Comparison of ENCODE assay signal across 25 cellular contexts in the genomic region with DNA sequence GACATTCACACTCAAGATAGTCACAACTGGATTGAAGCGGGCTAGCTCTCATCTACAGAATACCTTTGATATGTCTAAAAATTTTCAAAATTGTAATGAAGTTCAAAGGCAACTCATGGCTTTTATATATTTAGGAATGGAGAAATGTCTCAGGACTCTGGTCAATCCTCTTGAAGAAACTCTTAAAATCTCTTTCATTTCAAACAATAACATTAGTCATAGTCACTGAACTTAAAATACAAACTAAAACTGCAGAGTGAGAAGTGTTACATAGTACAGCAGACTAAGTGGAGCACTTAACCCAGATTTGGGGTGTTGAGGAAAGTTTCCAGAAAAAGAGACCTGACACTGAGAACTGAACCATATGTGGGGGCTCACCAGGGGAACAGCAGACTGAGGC. TPM values are rescaled to one million over a fixed set of nuclear protein-coding genes. Genes with fewer than 3 reads are reported as not detected.
A peak's percentile ranks its signal among the peaks of the same experiment; 100 is the strongest.
DNase-seq lines count a peak whose midpoint lies in the region; ATAC-seq, FAIRE-seq and TF ChIP-seq lines count a peak whose summit lies in the region.
"Had no signal": no experiment of that assay in that cellular context is flagged by ENCODE, and none has a peak within 500 bp of the region (broad histone marks: within the 10 kb centered on the region; RNA-seq: fewer than 3 reads in every experiment).

No MANE protein-coding gene starts in this region.

- no peaks in the 10 kb centered on the region for H3K36me3 ChIP-seq in astrocyte (ENCODE audit: insufficient read depth, low read length)
- H3K36me3 ChIP-seq in keratinocyte (ENCODE audit: control insufficient read depth in 2 of 2, extremely low read depth in 1 of 2, insufficient read depth in 2 of 2, low read length in 2 of 2), result no peaks in the 10 kb centered on the region
- H3K36me3 ChIP-seq in skeletal muscle satellite cell (ENCODE audit: insufficient read depth, low read length), result no peaks in the 10 kb centered on the region
- no peaks in the 10 kb centered on the region for H3K36me3 ChIP-seq in upper lobe of right lung
- H3K36me3 ChIP-seq: HAP-1, MG63 had no signal

- no peak overlapping the region for H3K27ac Mint-ChIP-seq in astrocyte (ENCODE audit: unreplicated experiment)
- H3K27ac Mint-ChIP-seq: CD4-positive, alpha-beta T cell; GM23338; HFFc6 had no signal

- H3K27ac ChIP-seq in astrocyte (ENCODE audit: low read depth, low read length), result no peak overlapping the region
- H3K27ac ChIP-seq in keratinocyte (ENCODE audit: control insufficient read depth, insufficient read depth, low read length), result no peak overlapping the region
- no peak overlapping the region for H3K27ac ChIP-seq in upper lobe of right lung
- H3K27ac ChIP-seq: BLaER1 treated with 17β-estradiol and CSF1 and Interleukin-3, amounts not matched to agents 10 nM and 100 nM; RWPE1 had no signal

- H3K9me3 ChIP-seq in astrocyte (ENCODE audit: insufficient read depth, low read depth, low read length) (no peaks in the 10 kb centered on the region), keratinocyte (ENCODE audit: control insufficient read depth, low read depth, low read length) (no peaks in the 10 kb centered on the region), skeletal muscle satellite cell (replicated peaks; ENCODE audit: low read length) (no peaks in the 10 kb centered on the region), upper lobe of right lung (no peaks in the 10 kb centered on the region)
- H3K9me3 ChIP-seq: HAP-1, MG63 had no signal

- H3K36me3 Mint-ChIP-seq in astrocyte (ENCODE audit: low read depth, unreplicated experiment), result peaks cover 3% of the 10 kb centered on the region

- H3K9me3 Mint-ChIP-seq in astrocyte (ENCODE audit: unreplicated experiment), result peaks cover 2% of the 10 kb centered on the region
- H3K9me3 Mint-ChIP-seq: GM23338 had no signal

- peak; percentile 39 for DNase-seq in AG08396 (ENCODE audit: low spot score)
- peak; percentile 6 for DNase-seq in astrocyte (ENCODE audit: low read depth)
- no peak for DNase-seq in keratinocyte (ENCODE audit: low read depth, low spot score)
- no peak for DNase-seq in GF-D8 (lab: John Stamatoyannopoulos, UW)
- no peak for DNase-seq in medulla oblongata (ENCODE audit: extremely low spot score)
- no peak for DNase-seq in upper lobe of right lung
- DNase-seq: AML-193; CD4-positive, alpha-beta T cell; HFFc6; KBM-7; MG63; NCI-H1105 treated with DMSO at 0.1 percent for 48 hours; NCI-H1694 treated with DMSO at 0.1 percent for 48 hours; NCI-H2081; NCI-H226; NCI-H510A; NCI-H69; SHP77 had no signal

- H3K9ac ChIP-seq in astrocyte (ENCODE audit: low read length) (no peak overlapping the region), keratinocyte (ENCODE audit: control insufficient read depth, extremely low read depth, insufficient read depth, low read length) (no peak overlapping the region), skeletal muscle satellite cell (ENCODE audit: low read depth, low read length) (no peak overlapping the region)
- H3K9ac ChIP-seq: BLaER1 treated with 17β-estradiol and CSF1 and Interleukin-3, amounts not matched to agents 10 nM and 100 nM had no signal

- no peak overlapping the region for H3K4me2 ChIP-seq in astrocyte (ENCODE audit: low read length)
- H3K4me2 ChIP-seq in keratinocyte (ENCODE audit: control insufficient read depth, extremely low read depth, insufficient read depth, low read depth, low read length), result no peak overlapping the region
- H3K4me2 ChIP-seq in skeletal muscle satellite cell (ENCODE audit: low read length), result peak overlapping the region; percentile 41
- H3K4me2 ChIP-seq: BLaER1 treated with 17β-estradiol and CSF1 and Interleukin-3, amounts not matched to agents 10 nM and 100 nM; GM23338 had no signal

- H3K27me3 Mint-ChIP-seq in astrocyte (ENCODE audit: low read depth, unreplicated experiment), result no peaks in the 10 kb centered on the region
- H3K27me3 Mint-ChIP-seq: CD4-positive, alpha-beta T cell had no signal

- dilution Hi-C loops in keratinocyte (cut with MboI; ENCODE audit: extremely low pct_ligation_motif_present, low sequenced_read_pairs), result no loop called here

- H4K20me1 ChIP-seq in astrocyte (ENCODE audit: insufficient read depth, low read length) (no peaks in the 10 kb centered on the region), keratinocyte (ENCODE audit: control insufficient read depth, extremely low read depth, insufficient read depth, low read length) (no peaks in the 10 kb centered on the region)
- H4K20me1 ChIP-seq: BLaER1 treated with 17β-estradiol and CSF1 and Interleukin-3, amounts not matched to agents 10 nM and 100 nM had no signal

- H3K27me3 ChIP-seq in astrocyte (ENCODE audit: insufficient read depth, low read length) (no peaks in the 10 kb centered on the region), keratinocyte (ENCODE audit: control insufficient read depth, extremely low read depth, insufficient read depth, low read length) (no peaks in the 10 kb centered on the region), skeletal muscle satellite cell (ENCODE audit: control insufficient read depth, insufficient read depth, low read length) (no peaks in the 10 kb centered on the region), upper lobe of right lung (no peaks in the 10 kb centered on the region)
- H3K27me3 ChIP-seq: BLaER1 treated with 17β-estradiol and CSF1 and Interleukin-3, amounts not matched to agents 10 nM and 100 nM; MG63 had no signal

- H3K4me1 ChIP-seq in astrocyte (ENCODE audit: insufficient read depth, low read length) (no peaks in the 10 kb centered on the region), keratinocyte (ENCODE audit: control insufficient read depth, extremely low read depth, insufficient read depth, low read length) (peaks cover 3% of the 10 kb centered on the region), skeletal muscle satellite cell (ENCODE audit: control insufficient read depth, insufficient read depth, low read length) (peaks cover 9% of the 10 kb centered on the region), upper lobe of right lung (peaks cover 7% of the 10 kb centered on the region)
- H3K4me1 ChIP-seq: HAP-1 had no signal

- H3K9me1 ChIP-seq in keratinocyte (ENCODE audit: control insufficient read depth, extremely low read depth, insufficient read depth, low read length), result no peaks in the 10 kb centered on the region

- H3K79me2 ChIP-seq in astrocyte (ENCODE audit: insufficient read depth, low read length) (peaks cover 2% of the 10 kb centered on the region), keratinocyte (ENCODE audit: control insufficient read depth, insufficient read depth, low read length) (peaks cover 8% of the 10 kb centered on the region)

- intact Hi-C loops in upper lobe of right lung (cut with DNase I), result no loop called here

- no peak overlapping the region for H3K4me3 Mint-ChIP-seq in astrocyte (ENCODE audit: unreplicated experiment)
- H3K4me3 Mint-ChIP-seq: CD4-positive, alpha-beta T cell; GM23338; HFFc6 had no signal

- no peak for TF ChIP-seq CTCF in astrocyte (IDR thresholded peaks at IDR 0.05; ENCODE audit: insufficient read depth, low read depth, low read length)
- no peak for TF ChIP-seq CTCF in keratinocyte (optimal IDR thresholded peaks at IDR 0.05 in 1 of 3, IDR thresholded peaks at IDR 0.05 in 1 of 3, conservative IDR thresholded peaks at IDR 0.05 in 1 of 3; ENCODE audit: extremely low read depth in 1 of 3, insufficient read depth in 2 of 3, low read length in 3 of 3)
- no peak for TF ChIP-seq CTCF in upper lobe of right lung (IDR thresholded peaks at IDR 0.05)

- H3K4me1 Mint-ChIP-seq in astrocyte (ENCODE audit: low read depth, unreplicated experiment), result peaks cover 11% of the 10 kb centered on the region

- FAIRE-seq in astrocyte (lab: Jason Lieb, UNC) (no peak), keratinocyte (lab: Jason Lieb, UNC) (peak; percentile 9)
- FAIRE-seq: D721Med, HepG2 had no signal

- no peak for ATAC-seq in upper lobe of right lung
- ATAC-seq: GM23338, HepG2 had no signal

- no peak overlapping the region for H2AFZ ChIP-seq in astrocyte (ENCODE audit: low read depth, low read length)
- no peak overlapping the region for H2AFZ ChIP-seq in keratinocyte (ENCODE audit: control insufficient read depth, low read length)
- H2AFZ ChIP-seq: GM23338 had no signal

- no peak overlapping the region for H3K4me3 ChIP-seq in astrocyte (ENCODE audit: insufficient read depth, low read depth, low read length)
- no peak overlapping the region for H3K4me3 ChIP-seq in keratinocyte (ENCODE audit: control insufficient read depth in 2 of 3, extremely low read depth in 1 of 3, insufficient read depth in 2 of 3, low read depth in 1 of 3, low read length in 3 of 3)
- H3K4me3 ChIP-seq in skeletal muscle satellite cell (ENCODE audit: low read length), result no peak overlapping the region
- H3K4me3 ChIP-seq in upper lobe of right lung, result no peak overlapping the region
- H3K4me3 ChIP-seq: BLaER1 treated with 17β-estradiol and CSF1 and Interleukin-3, amounts not matched to agents 10 nM and 100 nM; GM23338; HAP-1; MG63 had no signal

RNA-seq across cellular contexts. Expression of a gene that starts 20.7 kb away (rescaled TPM):
- 7.9 and 10.3 TPM in 2 replicates for total RNA-seq in astrocyte
- polyA plus RNA-seq in keratinocyte, result 4.8 to 8.3 TPM (median 8.1 TPM) in 3 replicates
- polyA plus RNA-seq in keratinocyte (2011; ENCODE audit: low read depth), result 3.7 TPM
- polyA plus RNA-seq in keratinocyte (2011; cell fraction: cytosol; rRNA removed), result 3.7 and 7.0 TPM in 2 replicates
- 5.7 and 6.4 TPM in 2 replicates for polyA plus RNA-seq in keratinocyte (2011; cell fraction: nucleus; rRNA removed)
- polyA plus RNA-seq in keratinocyte (2012; ENCODE audit: low replicate concordance), result 3.7 and 6.1 TPM in 2 replicates
- polyA minus RNA-seq in keratinocyte, result 7.7 to 11.1 TPM (median 10.3 TPM) in 3 replicates
- polyA minus RNA-seq in keratinocyte (2011; cell fraction: cytosol; rRNA and poly(A)+ RNA removed), result 5.0 TPM
- polyA minus RNA-seq in keratinocyte (2011; cell fraction: nucleus; rRNA and poly(A)+ RNA removed), result 6.0 and 11.2 TPM in 2 replicates
- total RNA-seq in skeletal muscle satellite cell (2012; rRNA removed), result 6.1 and 8.1 TPM in 2 replicates
- total RNA-seq in upper lobe of right lung, result 13.5 TPM

Comparison
In these comparisons a context has a peak if more than half of its experiments do, and no peak if none do; other contexts are left out.
1. DNase-seq: peak in AG08396 (single experiment) and astrocyte (single experiment); none in keratinocyte (single experiment), GF-D8 (single experiment), medulla oblongata (single experiment) and upper lobe of right lung (single experiment).